Comparison of ENCODE assay signal across 10 cellular contexts in genomic region chr10:27819781-27820531, GRCh38.
DNase-seq lines count a peak whose midpoint lies in the region; ATAC-seq and TF ChIP-seq lines count a peak whose summit lies in the region.
"Had no signal": no experiment of that assay in that cellular context is flagged by ENCODE, and none has a peak within 500 bp of the region (broad histone marks: within the 10 kb centered on the region; RNA-seq: fewer than 3 reads in every experiment).

No MANE protein-coding gene starts in this region.

- WGBS in lung, 2 donors, result 74 to 87% methylated on average over 9 of the region's 9 CpGs
- WGBS in aorta, 2 donors, result 22 to 26% methylated on average over 9 of the region's 9 CpGs
- 84 to 88% methylated on average over 9 of the region's 9 CpGs for WGBS in testis, 2 donors

- peak; percentile 56 for DNase-seq in HT1080 (ENCODE audit: low read depth)
- peak; percentile 16 for DNase-seq in epithelial cell of esophagus (ENCODE audit: low read depth)
- DNase-seq in lung (ENCODE audit: low spot score), result peak; percentile 35
- no peak for DNase-seq in aorta
- DNase-seq in stimulated activated CD4-positive, alpha-beta T cell treated with anti-CD3 and anti-CD28 coated beads, Interleukin-4, amount 100 ng/mL, for 24 hours, result no peak
- DNase-seq in testis, result no peak
- no peak for DNase-seq in ureter (ENCODE audit: low spot score)
- DNase-seq: activated CD4-positive, alpha-beta memory T cell treated with anti-CD3 and anti-CD28 coated beads, Interleukin-2, amount 10 ng/mL, durations not matched to agents 7 days and 5 days; NCI-H2227 treated with DMSO at 0.1 percent for 48 hours; stimulated activated naive CD8-positive, alpha-beta T cell treated with anti-CD3 and anti-CD28 coated beads, Interleukin-15, Interleukin-2, amounts not matched to agents 100 U/mL and 50 U/mL, for 24 hours had no signal

- no peaks in the 10 kb centered on the region for H3K27me3 ChIP-seq in lung (ENCODE audit: control insufficient read depth, insufficient read depth)
- H3K27me3 ChIP-seq in aorta (ENCODE audit: control insufficient read depth in 1 of 2, insufficient read depth in 2 of 2, low read length in 1 of 2), result no peaks in the 10 kb centered on the region
- no peaks in the 10 kb centered on the region for H3K27me3 ChIP-seq in testis

- H3K9me3 ChIP-seq in lung (ENCODE audit: control insufficient read depth in 2 of 2, insufficient read depth in 1 of 2, low read length in 1 of 2) (peaks cover 0 to 2% of the 10 kb centered on the region in 2 donors), aorta (ENCODE audit: control insufficient read depth, low read length) (peaks cover 2% of the 10 kb centered on the region), testis (no peaks in the 10 kb centered on the region)

- H3K27ac ChIP-seq in lung (ENCODE audit: low read depth in 1 of 2, low read length in 1 of 2), result no peak overlapping the region
- H3K27ac ChIP-seq in aorta (ENCODE audit: low read depth in 1 of 2, low read length in 2 of 2), result peak overlapping the region in 1 of 2 donors; percentile 83
- H3K27ac ChIP-seq in testis, result no peak overlapping the region

- H3K4me1 ChIP-seq in lung (ENCODE audit: control insufficient read depth in 2 of 2, insufficient read depth in 2 of 2, low read length in 2 of 2) (peaks cover 0 to 2% of the 10 kb centered on the region in 2 donors), aorta (ENCODE audit: control insufficient read depth in 1 of 2, insufficient read depth in 2 of 2, low read length in 2 of 2) (peaks cover 0 to 4% of the 10 kb centered on the region in 2 donors), testis (no peaks in the 10 kb centered on the region)

- ATAC-seq in lung (ENCODE audit: insufficient read depth, low FRiP score) (peak; percentile 88), aorta (ENCODE audit: low FRiP score) (peak; percentile 87)
- ATAC-seq: stimulated activated naive CD8-positive, alpha-beta T cell treated with anti-CD3 and anti-CD28 coated beads, Interleukin-15, Interleukin-2, amounts not matched to agents 100 U/mL and 50 U/mL, for 24 hours had no signal

- TF ChIP-seq POLR2A in testis (IDR thresholded peaks at IDR 0.05), result no peak

- H3K36me3 ChIP-seq in lung (ENCODE audit: control insufficient read depth in 2 of 2, insufficient read depth in 2 of 2, low read length in 2 of 2), result no peaks in the 10 kb centered on the region
- H3K36me3 ChIP-seq in aorta (ENCODE audit: control insufficient read depth in 1 of 2, insufficient read depth in 2 of 2, low read length in 1 of 2), result no peaks in the 10 kb centered on the region
- no peaks in the 10 kb centered on the region for H3K36me3 ChIP-seq in testis (ENCODE audit: low read depth, missing control alignments)

- intact Hi-C loops in aorta (cut with DNase I) (no loop called here), testis (cut with DNase I; ENCODE audit: low total_unique reads) (no loop called here)

- TF ChIP-seq CTCF in epithelial cell of esophagus (IDR thresholded peaks at IDR 0.05; ENCODE audit: insufficient read depth, low read depth, low read length, missing control alignments) (no peak), lung (IDR thresholded peaks at IDR 0.05; ENCODE audit: control extremely low read depth, extremely low read depth) (no peak), testis (IDR thresholded peaks at IDR 0.05) (no peak)

- H3K4me3 ChIP-seq in epithelial cell of esophagus (ENCODE audit: low read length) (no peak overlapping the region), lung (no peak overlapping the region), aorta (ENCODE audit: low read length in 2 of 2) (no peak overlapping the region), testis (no peak overlapping the region)

Comparison
In these comparisons a context has a peak if more than half of its experiments do, and no peak if none do; other contexts are left out.
1. DNase-seq: peak in HT1080 (single experiment), epithelial cell of esophagus (single experiment) and lung (single experiment); none in aorta (0 of 2), stimulated activated CD4-positive, alpha-beta T cell treated with anti-CD3 and anti-CD28 coated beads, Interleukin-4, amount 100 ng/mL, for 24 hours (single experiment), testis (single experiment) and ureter (single experiment).